Comparison of ENCODE assay signal across 8 cellular contexts in genomic region chr13:75481176-75482069, GRCh38. TPM values are rescaled to one million over a fixed set of nuclear protein-coding genes. Genes with fewer than 3 reads are reported as not detected.
A peak's percentile ranks its signal among the peaks of the same experiment; 100 is the strongest.
DNase-seq lines count a peak whose midpoint lies in the region; ATAC-seq, FAIRE-seq and TF ChIP-seq lines count a peak whose summit lies in the region.

No MANE protein-coding gene starts in this region.

- peak overlapping the region; percentile 79 for H3K9ac ChIP-seq in HCT116 (ENCODE audit: low read length)

- 0 to 1% methylated on average over 85 to 100 of the region's 100 CpGs for WGBS in esophagus, 2 donors

- H4K20me1 ChIP-seq in HCT116 (ENCODE audit: insufficient read depth), result no peaks in the 10 kb centered on the region

- TF ChIP-seq RAD21 in HCT116 (IDR thresholded peaks at IDR 0.05; ENCODE audit: low read depth), result no peak

- peaks cover 59% of the 10 kb centered on the region for H3K27me3 Mint-ChIP-seq in activated CD4-positive, alpha-beta memory T cell treated with anti-CD3 and anti-CD28 coated beads for 36 hours
- peaks cover 60 to 80% (median 71%) of the 10 kb centered on the region in 5 donors for H3K27me3 Mint-ChIP-seq in naive thymus-derived CD4-positive, alpha-beta T cell

- no peak for TF ChIP-seq POLR2A in HCT116 (IDR thresholded peaks at IDR 0.05; ENCODE audit: borderline replicate concordance, extremely low read depth, insufficient read depth, insufficient read length)

- peak overlapping the region; percentile 88 for H3K4me2 ChIP-seq in HCT116 (ENCODE audit: low read length)

- FAIRE-seq in urothelium cell line (lab: Jason Lieb, UNC), result no peak

- peaks cover 2% of the 10 kb centered on the region for H3K36me3 Mint-ChIP-seq in activated CD4-positive, alpha-beta memory T cell treated with anti-CD3 and anti-CD28 coated beads for 36 hours
- H3K36me3 Mint-ChIP-seq in naive thymus-derived CD4-positive, alpha-beta T cell, result peaks cover 0 to 4% (median 0%) of the 10 kb centered on the region in 5 donors

- peak; percentile 36 for ATAC-seq in HCT116
- peak; percentile 43 for ATAC-seq in naive thymus-derived CD4-positive, alpha-beta T cell

- TF ChIP-seq CTCF in HCT116 (IDR thresholded peaks at IDR 0.05 in 2 of 3, conservative IDR thresholded peaks at IDR 0.05 in 1 of 3; ENCODE audit: borderline replicate concordance in 1 of 3, insufficient read depth in 1 of 3, low read depth in 2 of 3, low read length in 2 of 3), result no peak

- H3K27me3 ChIP-seq in HCT116 (ENCODE audit: insufficient read depth, low read length) (no peaks in the 10 kb centered on the region), esophagus (ENCODE audit: control insufficient read depth in 1 of 2, insufficient read depth in 2 of 2, low read length in 2 of 2) (no peaks in the 10 kb centered on the region)
- peaks cover 12 to 15% of the 10 kb centered on the region in 2 donors for H3K27me3 ChIP-seq in naive thymus-derived CD4-positive, alpha-beta T cell (ENCODE audit: control insufficient read depth in 2 of 2, insufficient read depth in 2 of 2, low read length in 2 of 2)

- H2AFZ ChIP-seq in HCT116 (ENCODE audit: low read depth, low read length, poor library complexity, severe bottlenecking), result no peak overlapping the region

- H3K4me1 Mint-ChIP-seq in activated CD4-positive, alpha-beta memory T cell treated with anti-CD3 and anti-CD28 coated beads for 36 hours (ENCODE audit: low read depth), result peaks cover 13% of the 10 kb centered on the region
- H3K4me1 Mint-ChIP-seq in naive thymus-derived CD4-positive, alpha-beta T cell, result peaks cover 7 to 24% (median 17%) of the 10 kb centered on the region in 7 donors

- H3K4me3 ChIP-seq in HCT116 (replicated peaks in 1 of 2; ENCODE audit: low read depth in 1 of 2, low read length in 2 of 2), result peak overlapping the region; percentile 72 to 76
- H3K4me3 ChIP-seq in esophagus (ENCODE audit: low read depth in 1 of 2, low read length in 2 of 2), result peak overlapping the region; percentile 74 to 77
- peak overlapping the region; percentile 60 for H3K4me3 ChIP-seq in naive thymus-derived CD4-positive, alpha-beta T cell (ENCODE audit: low read length)

- H3K4me1 ChIP-seq in HCT116 (ENCODE audit: control insufficient read depth in 1 of 2, insufficient read depth in 2 of 2, low read length in 2 of 2) (peaks cover 22 to 33% of the 10 kb centered on the region in 2 experiments), esophagus (ENCODE audit: control insufficient read depth in 2 of 2, insufficient read depth in 2 of 2, low read length in 1 of 2) (no peaks in the 10 kb centered on the region)
- peaks cover 0 to 5% of the 10 kb centered on the region in 2 donors for H3K4me1 ChIP-seq in naive thymus-derived CD4-positive, alpha-beta T cell (ENCODE audit: control insufficient read depth in 2 of 2, insufficient read depth in 2 of 2, low read length in 2 of 2)

- RAD21 ChIA-PET in HCT116 (lab: Charles Lee; ENCODE audit: low non-redundant PET in 1 of 2, low total read pairs in 2 of 2, uncharacterized antibody in 2 of 2, unreplicated experiment in 2 of 2), result interaction anchor here in 1 of 2 experiments (0.7 to 1.1 kb wide), 2 partner anchors 37 to 67 kb away, joined by 3 to 6 read pairs; no protein-coding TSS in a partner anchor

- no peaks in the 10 kb centered on the region for H3K9me2 ChIP-seq in HCT116 (ENCODE audit: insufficient read depth)

- peak overlapping the region; percentile 81 for H3K4me3 Mint-ChIP-seq in activated CD4-positive, alpha-beta memory T cell treated with anti-CD3 and anti-CD28 coated beads for 36 hours
- H3K4me3 Mint-ChIP-seq in naive thymus-derived CD4-positive, alpha-beta T cell, result peak overlapping the region; percentile 67 to 94 (median 83)

- peaks cover 43% of the 10 kb centered on the region for H3K79me2 ChIP-seq in HCT116 (ENCODE audit: insufficient read depth, low read length)

- H3K27ac Mint-ChIP-seq in activated CD4-positive, alpha-beta memory T cell treated with anti-CD3 and anti-CD28 coated beads for 36 hours, result no peak overlapping the region
- no peak overlapping the region for H3K27ac Mint-ChIP-seq in naive thymus-derived CD4-positive, alpha-beta T cell

- CTCF ChIA-PET in HCT116 (lab: Charles Lee), result interaction anchor here (0.6 to 1.9 kb wide), 16 partner anchors 7 to 187 kb away, joined by 3 to 13 read pairs (median 4); no protein-coding TSS in a partner anchor
- CTCF ChIA-PET in activated CD4-positive, alpha-beta memory T cell treated with anti-CD3 and anti-CD28 coated beads for 36 hours (lab: Charles Lee), result interaction anchor here (0.8 to 1.8 kb wide), 14 partner anchors 11 to 280 kb away, joined by 3 to 12 read pairs (median 6); partner anchors contain the start of gene UCHL3
- CTCF ChIA-PET in naive thymus-derived CD4-positive, alpha-beta T cell (lab: Charles Lee), result interaction anchor here (0.6 kb wide), 1 partner anchor 61 kb away, joined by 4 read pairs; no protein-coding TSS in a partner anchor

- H3K9me3 ChIP-seq in HCT116 (ENCODE audit: control insufficient read depth in 1 of 2, insufficient read depth in 1 of 2, low read depth in 1 of 2, low read length in 2 of 2) (no peaks in the 10 kb centered on the region), esophagus (ENCODE audit: control insufficient read depth in 2 of 2, insufficient read depth in 1 of 2, low read depth in 1 of 2, low read length in 1 of 2) (no peaks in the 10 kb centered on the region)
- H3K9me3 ChIP-seq in naive thymus-derived CD4-positive, alpha-beta T cell (ENCODE audit: control insufficient read depth in 2 of 3, low read length in 3 of 3), result no peaks in the 10 kb centered on the region

- intact Hi-C loops in HCT116 (cut with micrococcal nuclease), result loop anchor here (2.0 kb wide), 2 partner anchors 67 to 109 kb away; partner anchors contain the start of gene UCHL3
- intact Hi-C loops in activated CD4-positive, alpha-beta memory T cell treated with anti-CD3 and anti-CD28 coated beads for 36 hours (cut with micrococcal nuclease), result loop anchor here (1.0 to 5.0 kb wide), 5 partner anchors 55 to 155 kb away; partner anchors contain the start of genes COMMD6 and UCHL3
- intact Hi-C loops in naive thymus-derived CD4-positive, alpha-beta T cell (cut with micrococcal nuclease), result loop anchor here (1.0 to 5.0 kb wide), 9 partner anchors 29 to 1406 kb away; partner anchors contain the start of genes LMO7 (in 2 of the 2), UCHL3 (in 2 of the 2) and KCTD12 (in 1 of the 2)

- POLR2A ChIA-PET in HCT116 (lab: Charles Lee), result interaction anchor here (1.2 kb wide), 1 partner anchor 69 kb away, joined by 4 read pairs; the partner anchor contains the start of gene UCHL3
- POLR2A ChIA-PET in activated CD4-positive, alpha-beta memory T cell treated with anti-CD3 and anti-CD28 coated beads for 36 hours (lab: Charles Lee), result no interaction called here
- POLR2A ChIA-PET in naive thymus-derived CD4-positive, alpha-beta T cell (lab: Charles Lee), result no interaction called here

- DNase-seq in NCI-H1105 treated with DMSO at 0.1 percent for 48 hours (lab: John Stamatoyannopoulos, UW) (peak; percentile 42), NCI-H1105 (lab: John Stamatoyannopoulos, UW) (no peak), HCT116 (ENCODE audit: low read depth, low spot score) (no peak), LoVo (ENCODE audit: low spot score) (peak; percentile 34), urothelium cell line (ENCODE audit: low spot score) (peak; percentile 18)
- DNase-seq in activated CD4-positive, alpha-beta memory T cell treated with anti-CD3 and anti-CD28 coated beads for 36 hours, result peak; percentile 16
- DNase-seq in naive thymus-derived CD4-positive, alpha-beta T cell, result peak in 7 of 9 donors; percentile 10 to 51 (median 16)

- H3K36me3 ChIP-seq in HCT116 (ENCODE audit: control insufficient read depth in 1 of 2, insufficient read depth in 2 of 2, low read length in 2 of 2) (no peaks in the 10 kb centered on the region), esophagus (ENCODE audit: control insufficient read depth in 2 of 2, insufficient read depth in 2 of 2, low read length in 1 of 2) (no peaks in the 10 kb centered on the region)
- H3K36me3 ChIP-seq in naive thymus-derived CD4-positive, alpha-beta T cell (ENCODE audit: control insufficient read depth in 2 of 3, insufficient read depth in 3 of 3, low read length in 3 of 3), result no peaks in the 10 kb centered on the region

- no peaks in the 10 kb centered on the region for H3K9me3 Mint-ChIP-seq in activated CD4-positive, alpha-beta memory T cell treated with anti-CD3 and anti-CD28 coated beads for 36 hours
- H3K9me3 Mint-ChIP-seq in naive thymus-derived CD4-positive, alpha-beta T cell, result peaks cover 0 to 1% (median 0%) of the 10 kb centered on the region in 11 donors

- no TSS peak for BruUV-seq in HCT116 (replicated peaks; lab: Mats Ljungman, UMichigan)

- H3K27ac ChIP-seq in HCT116 (ENCODE audit: low read depth, low read length), result peak overlapping the region; percentile 82
- peak overlapping the region; percentile 70 to 91 for H3K27ac ChIP-seq in esophagus (ENCODE audit: low read depth in 2 of 2, low read length in 1 of 2)
- no peak overlapping the region for H3K27ac ChIP-seq in naive thymus-derived CD4-positive, alpha-beta T cell (ENCODE audit: low read depth, low read length)

TF ChIP-seq in HCT116, 20 proteins besides CTCF, POLR2A, EP300 and RAD21:
- TF ChIP-seq ZFX (IDR thresholded peaks at IDR 0.05) (peak; percentile 40; the same call in 1 of the 2 replicates), FOSL1 (IDR thresholded peaks at IDR 0.05; ENCODE audit: low read depth) (no peak), POLR2AphosphoS5 (IDR thresholded peaks at IDR 0.05; ENCODE audit: low read depth, low read length) (no peak), ZNF274 (IDR thresholded peaks at IDR 0.05; ENCODE audit: low read depth, low read length) (no peak), SP1 (IDR thresholded peaks at IDR 0.05; ENCODE audit: low read depth) (no peak)

RNA-seq across cellular contexts. Expression of gene TBC1D4, which starts 0.5 kb away (rescaled TPM):
- total RNA-seq in HCT116 (2021; ENCODE audit: unreplicated experiment), result 24.6 TPM
- 12.7 and 13.4 TPM in 2 replicates for polyA plus RNA-seq in HCT116 (2012)
- 10 to 100 TPM; 13.0 to 14.8 TPM for total RNA-seq in activated CD4-positive, alpha-beta memory T cell treated with anti-CD3 and anti-CD28 coated beads for 36 hours
- polyA plus RNA-seq in esophagus, result 1 to 10 TPM; 5.8 to 7.7 TPM
- total RNA-seq in naive thymus-derived CD4-positive, alpha-beta T cell, result 10 to 100 TPM; 12.4 to 73.8 (median 42.8) TPM
- 10 to 100 TPM; 17.4 to 20.5 TPM for polyA plus RNA-seq in naive thymus-derived CD4-positive, alpha-beta T cell

RNA-seq across cellular contexts. Expression of gene COMMD6, which starts 56.2 kb away (rescaled TPM):
- 108 TPM for total RNA-seq in HCT116 (2021; ENCODE audit: unreplicated experiment)
- 134 and 192 TPM in 2 replicates for polyA plus RNA-seq in HCT116 (2012)
- 100 to 1,000 TPM; 130 to 136 TPM for total RNA-seq in activated CD4-positive, alpha-beta memory T cell treated with anti-CD3 and anti-CD28 coated beads for 36 hours
- 10 to 100 TPM; 68.8 to 72.7 TPM for polyA plus RNA-seq in esophagus
- total RNA-seq in naive thymus-derived CD4-positive, alpha-beta T cell, result 100 to 1,000 TPM; 133 to 241 (median 205) TPM
- polyA plus RNA-seq in naive thymus-derived CD4-positive, alpha-beta T cell, result 100 to 1,000 TPM; 440 to 690 TPM

Comparison
In these comparisons a context has a peak if more than half of its experiments do, and no peak if none do; other contexts are left out.
1. DNase-seq: peak in NCI-H1105 treated with DMSO at 0.1 percent for 48 hours (single experiment), LoVo (single experiment), activated CD4-positive, alpha-beta memory T cell treated with anti-CD3 and anti-CD28 coated beads for 36 hours (single experiment), naive thymus-derived CD4-positive, alpha-beta T cell (7 of 9) and urothelium cell line (single experiment); none in NCI-H1105 (single experiment) and HCT116 (single experiment).
2. Peak in every context shown above with its lines, with median percentiles within 50 percentile points of each other: H3K4me3 ChIP-seq.